1 cellular context compared by ENCODE assay signal in the genomic region with DNA sequence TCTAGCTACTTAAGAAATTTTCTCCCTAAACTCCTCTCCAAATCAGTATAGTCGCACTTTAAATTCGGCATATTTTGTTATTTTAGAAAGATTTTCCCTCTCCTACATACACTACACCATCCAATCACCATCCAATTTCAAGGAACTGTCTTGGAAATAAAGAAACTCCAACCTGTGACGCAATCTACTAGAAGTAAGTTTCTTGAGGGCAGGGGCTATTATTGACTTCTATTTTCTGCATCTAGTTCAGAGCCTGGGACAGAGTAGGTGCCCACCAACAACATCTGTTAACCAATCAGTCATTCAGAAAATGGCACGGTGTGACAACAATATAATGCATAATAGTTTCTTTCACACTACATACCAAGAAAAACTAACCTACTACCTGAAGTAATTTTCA.
TF ChIP-seq lines count a peak whose summit lies in the region.

No MANE protein-coding gene starts in this region.

TF ChIP-seq in IMR-90, 13 proteins besides CTCF, POLR2A, EP300 and RAD21:
- TF ChIP-seq CEBPB (IDR thresholded peaks at IDR 0.05; ENCODE audit: low read depth, low read length) (peak; percentile 62), CHD1 (IDR thresholded peaks at IDR 0.05; ENCODE audit: low read depth, low read length) (no peak), MXI1 (IDR thresholded peaks at IDR 0.05; ENCODE audit: borderline replicate concordance, low read depth, low read length) (no peak), MAFK (IDR thresholded peaks at IDR 0.05; ENCODE audit: low read depth, low read length) (no peak), RCOR1 (IDR thresholded peaks at IDR 0.05; ENCODE audit: insufficient replicate concordance, low read length) (no peak), BHLHE40 (IDR thresholded peaks at IDR 0.05; ENCODE audit: low read depth, low read length) (no peak), NFE2L2 (IDR thresholded peaks at IDR 0.05; ENCODE audit: low read depth, low read length) (no peak)
- TF ChIP-seq, protein P1, sequence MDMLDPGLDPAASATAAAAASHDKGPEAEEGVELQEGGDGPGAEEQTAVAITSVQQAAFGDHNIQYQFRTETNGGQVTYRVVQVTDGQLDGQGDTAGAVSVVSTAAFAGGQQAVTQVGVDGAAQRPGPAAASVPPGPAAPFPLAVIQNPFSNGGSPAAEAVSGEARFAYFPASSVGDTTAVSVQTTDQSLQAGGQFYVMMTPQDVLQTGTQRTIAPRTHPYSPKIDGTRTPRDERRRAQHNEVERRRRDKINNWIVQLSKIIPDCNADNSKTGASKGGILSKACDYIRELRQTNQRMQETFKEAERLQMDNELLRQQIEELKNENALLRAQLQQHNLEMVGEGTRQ (IDR thresholded peaks at IDR 0.05; ENCODE audit: low read depth, low read length), result no peak
